In genomic region chr14:22836301-22837058, GRCh38 we compare ENCODE assay signal across 8 cellular contexts. TPM values are rescaled to one million over a fixed set of nuclear protein-coding genes. Genes with fewer than 3 reads are reported as not detected.
DNase-seq lines count a peak whose midpoint lies in the region; ATAC-seq and TF ChIP-seq lines count a peak whose summit lies in the region.

TSS of gene MMP14 (plus strand) at chr14:22836585. CDS start at chr14:22836818, 233 bp downstream.

- no peaks in the 10 kb centered on the region for H3K9me3 ChIP-seq in ES-I3 (ENCODE audit: control insufficient read depth, insufficient read depth, low read length)
- H3K9me3 ChIP-seq in PC-3 (ENCODE audit: low read length) = no peaks in the 10 kb centered on the region
- H3K9me3 ChIP-seq in duodenal mucosa (ENCODE audit: control insufficient read depth in 1 of 2, low read length in 2 of 2) = no peaks in the 10 kb centered on the region
- no peaks in the 10 kb centered on the region for H3K9me3 ChIP-seq in suprapubic skin

- H3K9ac ChIP-seq in ES-I3 (ENCODE audit: low read depth, low read length) (peak within 1 kb of the TSS; percentile 92), PC-3 (ENCODE audit: low read length) (peak within 1 kb of the TSS; percentile 94), duodenal mucosa (ENCODE audit: low read depth in 1 of 2, low read length in 2 of 2) (peak within 1 kb of the TSS; percentile 95 to 97)

- peaks cover 6% of the 10 kb centered on the region for H3F3A ChIP-seq in PC-3 (ENCODE audit: low read length, unreplicated experiment)

- H3K9me2 ChIP-seq in PC-3 (replicated peaks; ENCODE audit: low read length) = no peaks in the 10 kb centered on the region

- DNase-seq in PC-3 (peak; percentile 65), lower leg skin (ENCODE audit: low spot score in 2 of 2) (peak; percentile 84 to 96), suprapubic skin (ENCODE audit: low spot score in 2 of 2) (peak; percentile 90 to 92), RPMI8226 (no peak), OCI-M2 (lab: John Stamatoyannopoulos, UW; ENCODE audit: unreplicated experiment) (no peak)
- no peak for DNase-seq in stimulated activated CD4-positive, alpha-beta T cell treated with anti-CD3 and anti-CD28 coated beads, Interleukin-4, amount 100 ng/mL, for 4 hours

- no peak for TF ChIP-seq EP300 in suprapubic skin (IDR thresholded peaks at IDR 0.05)

- H3K27me3 ChIP-seq in PC-3 (ENCODE audit: low read length) (no peaks in the 10 kb centered on the region), duodenal mucosa (ENCODE audit: control insufficient read depth in 1 of 2, insufficient read depth in 2 of 2, low read length in 2 of 2) (no peaks in the 10 kb centered on the region), suprapubic skin (no peaks in the 10 kb centered on the region)

- BruUV-seq in PC-3 (replicated peaks; lab: Mats Ljungman, UMichigan) = TSS peak; percentile 59

- no peaks in the 10 kb centered on the region for H4K20me1 ChIP-seq in PC-3 (ENCODE audit: low read length)

- H3K36me3 ChIP-seq in ES-I3 (ENCODE audit: insufficient read depth, low read length) (0 out of 2 replicates have a peak, but pooled peaks cover 7% of the 10 kb centered on the region), PC-3 (ENCODE audit: low read depth, low read length) (peaks cover 10% of the 10 kb centered on the region; the same call in 1 of the 2 replicates), duodenal mucosa (ENCODE audit: control insufficient read depth in 1 of 2, insufficient read depth in 2 of 2, low read length in 2 of 2) (peaks cover 4 to 24% of the 10 kb centered on the region in 2 donors), suprapubic skin (peaks cover 12% of the 10 kb centered on the region)

- H3K79me2 ChIP-seq in PC-3 (ENCODE audit: low read length) = peaks cover 46% of the 10 kb centered on the region

- TF ChIP-seq CTCF in PC-3 (conservative IDR thresholded peaks at IDR 0.05; ENCODE audit: low read depth, low read length) (peak; percentile 42), lower leg skin (IDR thresholded peaks at IDR 0.05) (no peak), suprapubic skin (IDR thresholded peaks at IDR 0.05) (no peak)

- H2AFZ ChIP-seq in PC-3 (ENCODE audit: low read length) = peak within 1 kb of the TSS; percentile 66

- H3K4me1 ChIP-seq in ES-I3 (ENCODE audit: insufficient read depth, low read length) = peaks cover 19% of the 10 kb centered on the region
- peaks cover 24% of the 10 kb centered on the region; the same call in 1 of the 2 replicates for H3K4me1 ChIP-seq in PC-3 (ENCODE audit: insufficient read depth, low read length)
- H3K4me1 ChIP-seq in duodenal mucosa (ENCODE audit: control insufficient read depth in 1 of 2, insufficient read depth in 2 of 2, low read length in 2 of 2) = peaks cover 19 to 20% of the 10 kb centered on the region in 2 donors
- H3K4me1 ChIP-seq in suprapubic skin = peaks cover 42% of the 10 kb centered on the region

- peak within 1 kb of the TSS; percentile 90 for H3K4me2 ChIP-seq in PC-3 (ENCODE audit: low read length)

- peak; percentile 79 for ATAC-seq in PC-3

- intact Hi-C loops in PC-3 (cut with micrococcal nuclease) (loop anchor here (1.0 kb wide), 1 partner anchor 15 kb away; no protein-coding TSS in a partner anchor), lower leg skin (cut with DNase I; ENCODE audit: low total_unique reads) (no loop called here)

- POLR2A ChIA-PET in PC-3 (lab: Charles Lee; ENCODE audit: unreplicated experiment) = interaction anchor here (0.7 to 2.1 kb wide), 3 partner anchors 15 to 247 kb away, joined by 3 to 14 read pairs (median 5); partner anchors contain the start of gene DAD1

- CTCF ChIA-PET in PC-3 (lab: Charles Lee) = interaction anchor here (0.6 to 2.5 kb wide), 2 partner anchors 15 to 275 kb away, joined by 3 to 11 read pairs; no protein-coding TSS in a partner anchor

- 2 to 3% methylated on average over 29 to 37 of the region's 44 CpGs for WGBS in lower leg skin, 2 donors
- WGBS in suprapubic skin = 1% methylated on average over 42 of the region's 44 CpGs

- TF ChIP-seq POLR2A in lower leg skin (IDR thresholded peaks at IDR 0.05) = peak in 1 of 2 donors; percentile 18
- TF ChIP-seq POLR2A in suprapubic skin (IDR thresholded peaks at IDR 0.05) = peak in 1 of 2 donors; percentile 60

- H3K27ac ChIP-seq in PC-3 (ENCODE audit: low read length) (peak within 1 kb of the TSS; percentile 47), duodenal mucosa (ENCODE audit: low read depth, low read length) (peak within 1 kb of the TSS; percentile 91), suprapubic skin (peak within 1 kb of the TSS; percentile 96)

- H3K4me3 ChIP-seq in PC-3 (ENCODE audit: low read length) = peak within 1 kb of the TSS; percentile 93
- H3K4me3 ChIP-seq in duodenal mucosa (ENCODE audit: low read depth in 1 of 2, low read length in 2 of 2) = peak within 1 kb of the TSS; percentile 90 to 93
- H3K4me3 ChIP-seq in lower leg skin (ENCODE audit: low read depth, poor library complexity, severe bottlenecking) = peak within 1 kb of the TSS; percentile 63
- peak within 1 kb of the TSS; percentile 86 for H3K4me3 ChIP-seq in suprapubic skin

RNA-seq across cellular contexts. Expression of gene MMP14, which starts in this region (rescaled TPM):
- total RNA-seq in PC-3 (2014; rRNA removed) (80.4 and 85.0 TPM in 2 replicates), lower leg skin (100 to 1,000 TPM; 135 to 190 (median 151) TPM), suprapubic skin (100 to 1,000 TPM; 106 to 161 (median 128) TPM)

Comparison
In these comparisons a context has a peak if more than half of its experiments do, and no peak if none do; other contexts are left out.
1. DNase-seq: peak in PC-3 (single experiment), lower leg skin (2 of 2) and suprapubic skin (2 of 2); none in RPMI8226 (single experiment), stimulated activated CD4-positive, alpha-beta T cell treated with anti-CD3 and anti-CD28 coated beads, Interleukin-4, amount 100 ng/mL, for 4 hours (0 of 2) and OCI-M2 (single experiment).
2. Peak in every context shown above with its lines, with median percentiles within 50 percentile points of each other: H3K9ac ChIP-seq, H3K27ac ChIP-seq and H3K4me3 ChIP-seq.